ENCODE assay signal across 1 cellular context in the genomic region with DNA sequence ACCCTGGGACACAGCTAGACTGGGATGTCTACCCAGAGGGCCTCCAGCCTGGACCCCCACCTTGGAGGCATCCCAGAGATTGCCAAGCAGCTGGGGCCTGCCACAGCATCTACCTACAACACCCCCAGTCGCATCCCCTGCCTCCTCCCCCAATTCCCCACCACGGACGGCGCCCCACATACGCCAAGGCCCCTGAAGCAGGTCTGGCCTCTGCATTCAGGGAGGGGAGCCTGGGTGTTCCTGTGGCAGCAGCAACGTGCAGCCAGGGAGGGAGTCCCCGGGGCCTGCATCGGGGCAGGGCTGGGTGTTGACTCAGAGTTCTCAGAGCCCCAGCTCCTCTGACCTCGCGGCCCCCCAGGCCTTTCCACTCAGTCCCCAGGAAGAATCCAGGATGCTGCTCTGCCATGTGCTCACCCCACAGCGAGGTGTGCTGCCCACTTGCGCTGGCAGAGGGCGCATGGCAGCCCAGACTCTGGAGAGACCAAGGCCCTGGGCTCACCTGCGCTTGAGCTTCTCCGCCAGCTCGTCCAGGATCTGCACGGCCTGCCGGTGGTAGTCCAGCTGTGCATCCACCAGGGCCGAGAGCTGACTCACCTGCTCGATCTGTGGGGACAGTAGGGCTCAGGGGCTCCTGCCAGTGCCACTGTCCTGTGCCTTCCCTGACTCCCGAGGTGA.
TF ChIP-seq lines count a peak whose summit lies in the region.

No MANE protein-coding gene starts in this region.

TF ChIP-seq in HepG2, 621 proteins besides CTCF, POLR2A, EP300 and RAD21 (continued from another document and continues in another):
- TF ChIP-seq, protein P1, sequence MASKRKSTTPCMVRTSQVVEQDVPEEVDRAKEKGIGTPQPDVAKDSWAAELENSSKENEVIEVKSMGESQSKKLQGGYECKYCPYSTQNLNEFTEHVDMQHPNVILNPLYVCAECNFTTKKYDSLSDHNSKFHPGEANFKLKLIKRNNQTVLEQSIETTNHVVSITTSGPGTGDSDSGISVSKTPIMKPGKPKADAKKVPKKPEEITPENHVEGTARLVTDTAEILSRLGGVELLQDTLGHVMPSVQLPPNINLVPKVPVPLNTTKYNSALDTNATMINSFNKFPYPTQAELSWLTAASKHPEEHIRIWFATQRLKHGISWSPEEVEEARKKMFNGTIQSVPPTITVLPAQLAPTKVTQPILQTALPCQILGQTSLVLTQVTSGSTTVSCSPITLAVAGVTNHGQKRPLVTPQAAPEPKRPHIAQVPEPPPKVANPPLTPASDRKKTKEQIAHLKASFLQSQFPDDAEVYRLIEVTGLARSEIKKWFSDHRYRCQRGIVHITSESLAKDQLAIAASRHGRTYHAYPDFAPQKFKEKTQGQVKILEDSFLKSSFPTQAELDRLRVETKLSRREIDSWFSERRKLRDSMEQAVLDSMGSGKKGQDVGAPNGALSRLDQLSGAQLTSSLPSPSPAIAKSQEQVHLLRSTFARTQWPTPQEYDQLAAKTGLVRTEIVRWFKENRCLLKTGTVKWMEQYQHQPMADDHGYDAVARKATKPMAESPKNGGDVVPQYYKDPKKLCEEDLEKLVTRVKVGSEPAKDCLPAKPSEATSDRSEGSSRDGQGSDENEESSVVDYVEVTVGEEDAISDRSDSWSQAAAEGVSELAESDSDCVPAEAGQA (IDR thresholded peaks at IDR 0.05; ENCODE audit: low read depth) = no peak
- TF ChIP-seq, protein P1 (CRISPR knock-in tag; IDR thresholded peaks at IDR 0.05; ENCODE audit: borderline replicate concordance) = no peak
- TF ChIP-seq HDAC1 (CRISPR knock-in tag; IDR thresholded peaks at IDR 0.05) (no peak), KDM5A (IDR thresholded peaks at IDR 0.05; ENCODE audit: borderline replicate concordance, low read length) (no peak), AGO1 (IDR thresholded peaks at IDR 0.05; ENCODE audit: low read depth, low read length, poor library complexity, severe bottlenecking) (peak; percentile 76), ZNF160 (CRISPR knock-in tag; IDR thresholded peaks at IDR 0.05) (no peak), ZBTB38 (CRISPR knock-in tag; IDR thresholded peaks at IDR 0.05) (peak; percentile 42; the same call in 1 of the 2 replicates), XRCC5 (optimal IDR thresholded peaks at IDR 0.05; ENCODE audit: low read length) (no peak), ZNF629 (CRISPR knock-in tag; conservative IDR thresholded peaks at IDR 0.05) (no peak), ZNF333 (CRISPR knock-in tag; IDR thresholded peaks at IDR 0.05; ENCODE audit: borderline replicate concordance) (no peak), KAT2B (IDR thresholded peaks at IDR 0.05; ENCODE audit: borderline replicate concordance, low read depth, low read length) (no peak), CEBPB (IDR thresholded peaks at IDR 0.05; ENCODE audit: borderline replicate concordance, low read depth, low read length) (no peak), TCF7L2 (IDR thresholded peaks at IDR 0.05; ENCODE audit: low read depth, low read length) (no peak), HNRNPL (IDR thresholded peaks at IDR 0.05; ENCODE audit: low read depth, low read length) (0 out of 2 replicates have a peak, but pooled peaks have one; percentile 66), ZNF605 (CRISPR knock-in tag; IDR thresholded peaks at IDR 0.05) (no peak), HNRNPH1 (optimal IDR thresholded peaks at IDR 0.05; ENCODE audit: low read depth, low read length) (no peak), GLI4 (CRISPR knock-in tag; IDR thresholded peaks at IDR 0.05; ENCODE audit: borderline replicate concordance) (no peak), ZNF17 (CRISPR knock-in tag; IDR thresholded peaks at IDR 0.05) (no peak), ZFP1 (CRISPR knock-in tag; IDR thresholded peaks at IDR 0.05) (no peak), ZBTB8A (CRISPR knock-in tag; IDR thresholded peaks at IDR 0.05; ENCODE audit: borderline replicate concordance, low read depth) (no peak), ZBTB7A (CRISPR knock-in tag; IDR thresholded peaks at IDR 0.05) (no peak), POLR2AphosphoS2 (IDR thresholded peaks at IDR 0.05; ENCODE audit: low read depth, low read length) (no peak), ZNF674 (CRISPR knock-in tag; IDR thresholded peaks at IDR 0.05; ENCODE audit: low read depth) (no peak), SALL1 (CRISPR knock-in tag; IDR thresholded peaks at IDR 0.05) (0 out of 2 replicates have a peak, but pooled peaks have one; percentile 5), NFRKB (IDR thresholded peaks at IDR 0.05) (no peak)
- TF ChIP-seq, protein P2, sequence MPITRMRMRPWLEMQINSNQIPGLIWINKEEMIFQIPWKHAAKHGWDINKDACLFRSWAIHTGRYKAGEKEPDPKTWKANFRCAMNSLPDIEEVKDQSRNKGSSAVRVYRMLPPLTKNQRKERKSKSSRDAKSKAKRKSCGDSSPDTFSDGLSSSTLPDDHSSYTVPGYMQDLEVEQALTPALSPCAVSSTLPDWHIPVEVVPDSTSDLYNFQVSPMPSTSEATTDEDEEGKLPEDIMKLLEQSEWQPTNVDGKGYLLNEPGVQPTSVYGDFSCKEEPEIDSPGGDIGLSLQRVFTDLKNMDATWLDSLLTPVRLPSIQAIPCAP (CRISPR knock-in tag; IDR thresholded peaks at IDR 0.05; ENCODE audit: low read depth) = no peak
- TF ChIP-seq, protein P3, sequence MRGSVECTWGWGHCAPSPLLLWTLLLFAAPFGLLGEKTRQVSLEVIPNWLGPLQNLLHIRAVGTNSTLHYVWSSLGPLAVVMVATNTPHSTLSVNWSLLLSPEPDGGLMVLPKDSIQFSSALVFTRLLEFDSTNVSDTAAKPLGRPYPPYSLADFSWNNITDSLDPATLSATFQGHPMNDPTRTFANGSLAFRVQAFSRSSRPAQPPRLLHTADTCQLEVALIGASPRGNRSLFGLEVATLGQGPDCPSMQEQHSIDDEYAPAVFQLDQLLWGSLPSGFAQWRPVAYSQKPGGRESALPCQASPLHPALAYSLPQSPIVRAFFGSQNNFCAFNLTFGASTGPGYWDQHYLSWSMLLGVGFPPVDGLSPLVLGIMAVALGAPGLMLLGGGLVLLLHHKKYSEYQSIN (CRISPR knock-in tag; IDR thresholded peaks at IDR 0.05; ENCODE audit: borderline replicate concordance) = no peak
- TF ChIP-seq, protein P4, sequence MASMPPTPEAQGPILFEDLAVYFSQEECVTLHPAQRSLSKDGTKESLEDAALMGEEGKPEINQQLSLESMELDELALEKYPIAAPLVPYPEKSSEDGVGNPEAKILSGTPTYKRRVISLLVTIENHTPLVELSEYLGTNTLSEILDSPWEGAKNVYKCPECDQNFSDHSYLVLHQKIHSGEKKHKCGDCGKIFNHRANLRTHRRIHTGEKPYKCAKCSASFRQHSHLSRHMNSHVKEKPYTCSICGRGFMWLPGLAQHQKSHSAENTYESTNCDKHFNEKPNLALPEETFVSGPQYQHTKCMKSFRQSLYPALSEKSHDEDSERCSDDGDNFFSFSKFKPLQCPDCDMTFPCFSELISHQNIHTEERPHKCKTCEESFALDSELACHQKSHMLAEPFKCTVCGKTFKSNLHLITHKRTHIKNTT (CRISPR knock-in tag; IDR thresholded peaks at IDR 0.05) = no peak
- TF ChIP-seq, protein P5, sequence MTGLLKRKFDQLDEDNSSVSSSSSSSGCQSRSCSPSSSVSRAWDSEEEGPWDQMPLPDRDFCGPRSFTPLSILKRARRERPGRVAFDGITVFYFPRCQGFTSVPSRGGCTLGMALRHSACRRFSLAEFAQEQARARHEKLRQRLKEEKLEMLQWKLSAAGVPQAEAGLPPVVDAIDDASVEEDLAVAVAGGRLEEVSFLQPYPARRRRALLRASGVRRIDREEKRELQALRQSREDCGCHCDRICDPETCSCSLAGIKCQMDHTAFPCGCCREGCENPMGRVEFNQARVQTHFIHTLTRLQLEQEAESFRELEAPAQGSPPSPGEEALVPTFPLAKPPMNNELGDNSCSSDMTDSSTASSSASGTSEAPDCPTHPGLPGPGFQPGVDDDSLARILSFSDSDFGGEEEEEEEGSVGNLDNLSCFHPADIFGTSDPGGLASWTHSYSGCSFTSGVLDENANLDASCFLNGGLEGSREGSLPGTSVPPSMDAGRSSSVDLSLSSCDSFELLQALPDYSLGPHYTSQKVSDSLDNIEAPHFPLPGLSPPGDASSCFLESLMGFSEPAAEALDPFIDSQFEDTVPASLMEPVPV (CRISPR knock-in tag; IDR thresholded peaks at IDR 0.05) = no peak
- TF ChIP-seq, protein P6, sequence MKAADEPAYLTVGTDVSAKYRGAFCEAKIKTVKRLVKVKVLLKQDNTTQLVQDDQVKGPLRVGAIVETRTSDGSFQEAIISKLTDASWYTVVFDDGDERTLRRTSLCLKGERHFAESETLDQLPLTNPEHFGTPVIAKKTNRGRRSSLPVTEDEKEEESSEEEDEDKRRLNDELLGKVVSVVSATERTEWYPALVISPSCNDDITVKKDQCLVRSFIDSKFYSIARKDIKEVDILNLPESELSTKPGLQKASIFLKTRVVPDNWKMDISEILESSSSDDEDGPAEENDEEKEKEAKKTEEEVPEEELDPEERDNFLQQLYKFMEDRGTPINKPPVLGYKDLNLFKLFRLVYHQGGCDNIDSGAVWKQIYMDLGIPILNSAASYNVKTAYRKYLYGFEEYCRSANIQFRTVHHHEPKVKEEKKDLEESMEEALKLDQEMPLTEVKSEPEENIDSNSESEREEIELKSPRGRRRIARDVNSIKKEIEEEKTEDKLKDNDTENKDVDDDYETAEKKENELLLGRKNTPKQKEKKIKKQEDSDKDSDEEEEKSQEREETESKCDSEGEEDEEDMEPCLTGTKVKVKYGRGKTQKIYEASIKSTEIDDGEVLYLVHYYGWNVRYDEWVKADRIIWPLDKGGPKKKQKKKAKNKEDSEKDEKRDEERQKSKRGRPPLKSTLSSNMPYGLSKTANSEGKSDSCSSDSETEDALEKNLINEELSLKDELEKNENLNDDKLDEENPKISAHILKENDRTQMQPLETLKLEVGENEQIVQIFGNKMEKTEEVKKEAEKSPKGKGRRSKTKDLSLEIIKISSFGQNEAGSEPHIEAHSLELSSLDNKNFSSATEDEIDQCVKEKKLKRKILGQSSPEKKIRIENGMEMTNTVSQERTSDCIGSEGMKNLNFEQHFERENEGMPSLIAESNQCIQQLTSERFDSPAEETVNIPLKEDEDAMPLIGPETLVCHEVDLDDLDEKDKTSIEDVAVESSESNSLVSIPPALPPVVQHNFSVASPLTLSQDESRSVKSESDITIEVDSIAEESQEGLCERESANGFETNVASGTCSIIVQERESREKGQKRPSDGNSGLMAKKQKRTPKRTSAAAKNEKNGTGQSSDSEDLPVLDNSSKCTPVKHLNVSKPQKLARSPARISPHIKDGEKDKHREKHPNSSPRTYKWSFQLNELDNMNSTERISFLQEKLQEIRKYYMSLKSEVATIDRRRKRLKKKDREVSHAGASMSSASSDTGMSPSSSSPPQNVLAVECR (CRISPR knock-in tag; IDR thresholded peaks at IDR 0.05; ENCODE audit: borderline replicate concordance) = no peak
- TF ChIP-seq, protein P7, sequence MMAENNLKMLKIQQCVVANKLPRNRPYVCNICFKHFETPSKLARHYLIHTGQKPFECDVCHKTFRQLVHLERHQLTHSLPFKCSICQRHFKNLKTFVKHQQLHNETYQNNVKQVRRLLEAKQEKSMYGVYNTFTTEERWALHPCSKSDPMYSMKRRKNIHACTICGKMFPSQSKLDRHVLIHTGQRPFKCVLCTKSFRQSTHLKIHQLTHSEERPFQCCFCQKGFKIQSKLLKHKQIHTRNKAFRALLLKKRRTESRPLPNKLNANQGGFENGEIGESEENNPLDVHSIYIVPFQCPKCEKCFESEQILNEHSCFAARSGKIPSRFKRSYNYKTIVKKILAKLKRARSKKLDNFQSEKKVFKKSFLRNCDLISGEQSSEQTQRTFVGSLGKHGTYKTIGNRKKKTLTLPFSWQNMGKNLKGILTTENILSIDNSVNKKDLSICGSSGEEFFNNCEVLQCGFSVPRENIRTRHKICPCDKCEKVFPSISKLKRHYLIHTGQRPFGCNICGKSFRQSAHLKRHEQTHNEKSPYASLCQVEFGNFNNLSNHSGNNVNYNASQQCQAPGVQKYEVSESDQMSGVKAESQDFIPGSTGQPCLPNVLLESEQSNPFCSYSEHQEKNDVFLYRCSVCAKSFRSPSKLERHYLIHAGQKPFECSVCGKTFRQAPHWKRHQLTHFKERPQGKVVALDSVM (CRISPR knock-in tag; IDR thresholded peaks at IDR 0.05) = no peak
- TF ChIP-seq, protein P8, sequence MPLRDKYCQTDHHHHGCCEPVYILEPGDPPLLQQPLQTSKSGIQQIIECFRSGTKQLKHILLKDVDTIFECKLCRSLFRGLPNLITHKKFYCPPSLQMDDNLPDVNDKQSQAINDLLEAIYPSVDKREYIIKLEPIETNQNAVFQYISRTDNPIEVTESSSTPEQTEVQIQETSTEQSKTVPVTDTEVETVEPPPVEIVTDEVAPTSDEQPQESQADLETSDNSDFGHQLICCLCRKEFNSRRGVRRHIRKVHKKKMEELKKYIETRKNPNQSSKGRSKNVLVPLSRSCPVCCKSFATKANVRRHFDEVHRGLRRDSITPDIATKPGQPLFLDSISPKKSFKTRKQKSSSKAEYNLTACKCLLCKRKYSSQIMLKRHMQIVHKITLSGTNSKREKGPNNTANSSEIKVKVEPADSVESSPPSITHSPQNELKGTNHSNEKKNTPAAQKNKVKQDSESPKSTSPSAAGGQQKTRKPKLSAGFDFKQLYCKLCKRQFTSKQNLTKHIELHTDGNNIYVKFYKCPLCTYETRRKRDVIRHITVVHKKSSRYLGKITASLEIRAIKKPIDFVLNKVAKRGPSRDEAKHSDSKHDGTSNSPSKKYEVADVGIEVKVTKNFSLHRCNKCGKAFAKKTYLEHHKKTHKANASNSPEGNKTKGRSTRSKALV (CRISPR knock-in tag; IDR thresholded peaks at IDR 0.05) = no peak
- TF ChIP-seq, protein P9, sequence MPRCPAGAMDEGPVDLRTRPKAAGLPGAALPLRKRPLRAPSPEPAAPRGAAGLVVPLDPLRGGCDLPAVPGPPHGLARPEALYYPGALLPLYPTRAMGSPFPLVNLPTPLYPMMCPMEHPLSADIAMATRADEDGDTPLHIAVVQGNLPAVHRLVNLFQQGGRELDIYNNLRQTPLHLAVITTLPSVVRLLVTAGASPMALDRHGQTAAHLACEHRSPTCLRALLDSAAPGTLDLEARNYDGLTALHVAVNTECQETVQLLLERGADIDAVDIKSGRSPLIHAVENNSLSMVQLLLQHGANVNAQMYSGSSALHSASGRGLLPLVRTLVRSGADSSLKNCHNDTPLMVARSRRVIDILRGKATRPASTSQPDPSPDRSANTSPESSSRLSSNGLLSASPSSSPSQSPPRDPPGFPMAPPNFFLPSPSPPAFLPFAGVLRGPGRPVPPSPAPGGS (CRISPR knock-in tag; IDR thresholded peaks at IDR 0.05) = no peak
